Comparison of ENCODE assay signal across 29 cellular contexts in genomic region chr11:75440960-75441803, GRCh38. TPM values are rescaled to one million over a fixed set of nuclear protein-coding genes. Genes with fewer than 3 reads are reported as not detected.
"Had no signal": no experiment of that assay in that cellular context is flagged by ENCODE, and none has a peak within 500 bp of the region (broad histone marks: within the 10 kb centered on the region; RNA-seq: fewer than 3 reads in every experiment).

No MANE protein-coding gene starts in this region.

- H3K9me3 Mint-ChIP-seq: activated naive CD4-positive, alpha-beta T cell treated with anti-CD3 and anti-CD28 coated beads, Interleukin-2, amount 50 U/mL, for 72 hours; activated naive CD8-positive, alpha-beta T cell treated with anti-CD3 and anti-CD28 coated beads, Interleukin-2, amount 50 U/mL, for 24 hours; activated T-cell treated with anti-CD3 and anti-CD28 coated beads, Interleukin-2, amount 50 U/mL, for 24 hours; activated T-helper 1 cell treated with anti-CD3 and anti-CD28 coated beads, Interleukin-12 subunit alpha, Interleukin-12 subunit beta, Interleukin-2, Interleukin-4 antibody, amounts not matched to agents 30 ng/mL and 10 ng/mL and 1 ng/mL, durations not matched to agents 14 hours and 24 hours and 36 hours; central memory CD8-positive, alpha-beta T cell; T-helper 1 cell treated with Interleukin-12 subunit alpha and Interleukin-12 subunit beta and Interleukin-4 antibody, amounts not matched to agents 30 μg/mL and 1 μg/mL, for 36 hours; WTC11 had no signal

- H3K9me3 ChIP-seq: ascending aorta, body of pancreas, SJSA1 had no signal

- H3K4me1 Mint-ChIP-seq: activated CD8-positive, alpha-beta memory T cell treated with anti-CD3 and anti-CD28 coated beads, Interleukin-2, amount 10 ng/mL, durations not matched to agents 7 days and 5 days; activated naive CD8-positive, alpha-beta T cell treated with anti-CD3 and anti-CD28 coated beads, Interleukin-2, amount 50 U/mL, for 24 hours had no signal

- H3K9ac ChIP-seq: KMS-11 had no signal

- ATAC-seq: activated CD8-positive, alpha-beta memory T cell treated with anti-CD3 and anti-CD28 coated beads, Interleukin-2, amount 10 ng/mL, durations not matched to agents 7 days and 5 days; activated naive CD4-positive, alpha-beta T cell treated with anti-CD3 and anti-CD28 coated beads, Interleukin-2, amount 50 U/mL, for 72 hours; activated naive CD8-positive, alpha-beta T cell treated with anti-CD3 and anti-CD28 coated beads, Interleukin-2, amount 50 U/mL, for 24 hours; body of pancreas; SK-N-SH treated with all-trans-retinoic acid at 6 μM for 48 hours; WTC11 had no signal

- H3K4me3 ChIP-seq: ascending aorta, body of pancreas, SJSA1 had no signal

- H3K4me1 ChIP-seq: ascending aorta, body of pancreas, SJSA1 had no signal

- DNase-seq: activated CD4-positive, alpha-beta T cell treated with anti-CD3 and anti-CD28 coated beads for 48 hours; activated CD4-positive, alpha-beta T cell treated with anti-CD3 and anti-CD28 coated beads, Interleukin-2, amount 50 U/mL, for 4 hours; activated CD4-positive, CD25-positive, alpha-beta regulatory T cell treated with anti-CD3 and anti-CD28 coated beads, Interleukin-2, amount 50 U/mL, for 72 hours; activated CD8-positive, alpha-beta memory T cell treated with anti-CD3 and anti-CD28 coated beads, Interleukin-2, amount 10 ng/mL, durations not matched to agents 7 days and 5 days; activated effector memory CD4-positive, alpha-beta T cell treated with Interleukin-2 at 50 U/mL for 16 hours; activated naive CD4-positive, alpha-beta T cell treated with Interleukin-2 at 50 U/mL for 16 hours; activated naive CD8-positive, alpha-beta T cell treated with anti-CD3 and anti-CD28 coated beads, Interleukin-2, amount 50 U/mL, for 24 hours; activated T-cell treated with anti-CD3 and anti-CD28 coated beads, Interleukin-2, amount 50 U/mL, for 24 hours; amniotic stem cell; body of pancreas; NCI-H1092; NCI-H1417; NCI-H1930; NCI-H345; NCI-H510A; NCI-H526 treated with DMSO at 0.1 percent for 48 hours; NCI-H82; SHP77; SW 1271 had no signal

- H3K4me3 Mint-ChIP-seq: activated CD8-positive, alpha-beta memory T cell treated with anti-CD3 and anti-CD28 coated beads, Interleukin-2, amount 10 ng/mL, durations not matched to agents 7 days and 5 days; activated naive CD8-positive, alpha-beta T cell treated with anti-CD3 and anti-CD28 coated beads, Interleukin-2, amount 50 U/mL, for 24 hours; activated T-cell treated with anti-CD3 and anti-CD28 coated beads, Interleukin-2, amount 50 U/mL, for 24 hours; activated T-helper 1 cell treated with anti-CD3 and anti-CD28 coated beads, Interleukin-12 subunit alpha, Interleukin-12 subunit beta, Interleukin-2, Interleukin-4 antibody, amounts not matched to agents 30 ng/mL and 10 ng/mL and 1 ng/mL, durations not matched to agents 14 hours and 24 hours and 36 hours; central memory CD8-positive, alpha-beta T cell; T-helper 1 cell treated with Interleukin-12 subunit alpha and Interleukin-12 subunit beta and Interleukin-4 antibody, amounts not matched to agents 30 μg/mL and 1 μg/mL, for 36 hours; WTC11 had no signal

- H3K27ac Mint-ChIP-seq: activated CD8-positive, alpha-beta memory T cell treated with anti-CD3 and anti-CD28 coated beads, Interleukin-2, amount 10 ng/mL, durations not matched to agents 7 days and 5 days; activated naive CD8-positive, alpha-beta T cell treated with anti-CD3 and anti-CD28 coated beads, Interleukin-2, amount 50 U/mL, for 24 hours; activated T-cell treated with anti-CD3 and anti-CD28 coated beads, Interleukin-2, amount 50 U/mL, for 24 hours; activated T-helper 1 cell treated with anti-CD3 and anti-CD28 coated beads, Interleukin-12 subunit alpha, Interleukin-12 subunit beta, Interleukin-2, Interleukin-4 antibody, amounts not matched to agents 30 ng/mL and 10 ng/mL and 1 ng/mL, durations not matched to agents 14 hours and 24 hours and 36 hours; T-helper 1 cell treated with Interleukin-12 subunit alpha and Interleukin-12 subunit beta and Interleukin-4 antibody, amounts not matched to agents 30 μg/mL and 1 μg/mL, for 36 hours; WTC11 had no signal

- H3K36me3 ChIP-seq: SJSA1 had no signal

- H3K36me3 Mint-ChIP-seq: activated CD8-positive, alpha-beta memory T cell treated with anti-CD3 and anti-CD28 coated beads, Interleukin-2, amount 10 ng/mL, durations not matched to agents 7 days and 5 days; activated naive CD4-positive, alpha-beta T cell treated with anti-CD3 and anti-CD28 coated beads, Interleukin-2, amount 50 U/mL, for 72 hours; WTC11 had no signal

- H3K27ac ChIP-seq: ascending aorta, body of pancreas, KMS-11, SJSA1 had no signal

- H3K4me2 ChIP-seq: KMS-11 had no signal

- H3K27me3 ChIP-seq: ascending aorta, body of pancreas, SJSA1 had no signal

- H3K27me3 Mint-ChIP-seq: activated naive CD8-positive, alpha-beta T cell treated with anti-CD3 and anti-CD28 coated beads, Interleukin-2, amount 50 U/mL, for 24 hours; activated T-cell treated with anti-CD3 and anti-CD28 coated beads, Interleukin-2, amount 50 U/mL, for 24 hours; central memory CD8-positive, alpha-beta T cell had no signal

RNA-seq across cellular contexts. Expression of gene KLHL35, which starts 8.2 kb away (rescaled TPM):
- total RNA-seq: ascending aorta, MCF 10A had no signal
